1 cellular context compared by ENCODE assay signal in the genomic region with DNA sequence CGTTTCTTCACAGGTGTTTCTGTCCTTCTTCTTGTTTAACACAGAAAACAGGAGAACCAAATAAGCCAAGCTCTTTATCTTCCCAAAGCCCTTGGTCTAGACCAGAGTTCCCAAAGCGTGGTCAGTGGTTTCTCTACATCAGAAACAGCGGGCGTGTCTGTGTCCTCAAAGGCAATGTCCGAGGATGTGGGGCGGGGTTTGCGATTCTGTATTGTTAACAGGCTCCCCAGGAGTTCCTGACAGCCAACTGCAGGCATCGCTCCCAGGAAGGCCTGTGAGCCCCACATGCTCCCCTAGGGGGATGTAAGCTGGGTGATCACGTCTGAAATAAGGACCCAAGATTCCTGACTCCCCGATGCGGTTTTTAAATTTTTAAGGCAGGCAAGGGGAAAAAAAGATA.
TF ChIP-seq lines count a peak whose summit lies in the region.

No MANE protein-coding gene starts in this region.

TF ChIP-seq in GM23338, 12 proteins besides CTCF, POLR2A, EP300 and RAD21:
- TF ChIP-seq CREB1 (CRISPR knock-in tag; IDR thresholded peaks at IDR 0.05; ENCODE audit: low read depth) (no peak), EZH2 (IDR thresholded peaks at IDR 0.05; ENCODE audit: low read depth, unreplicated experiment) (no peak), ZNF331 (CRISPR knock-in tag; IDR thresholded peaks at IDR 0.05; ENCODE audit: low read depth) (no peak)
- TF ChIP-seq, protein P1, sequence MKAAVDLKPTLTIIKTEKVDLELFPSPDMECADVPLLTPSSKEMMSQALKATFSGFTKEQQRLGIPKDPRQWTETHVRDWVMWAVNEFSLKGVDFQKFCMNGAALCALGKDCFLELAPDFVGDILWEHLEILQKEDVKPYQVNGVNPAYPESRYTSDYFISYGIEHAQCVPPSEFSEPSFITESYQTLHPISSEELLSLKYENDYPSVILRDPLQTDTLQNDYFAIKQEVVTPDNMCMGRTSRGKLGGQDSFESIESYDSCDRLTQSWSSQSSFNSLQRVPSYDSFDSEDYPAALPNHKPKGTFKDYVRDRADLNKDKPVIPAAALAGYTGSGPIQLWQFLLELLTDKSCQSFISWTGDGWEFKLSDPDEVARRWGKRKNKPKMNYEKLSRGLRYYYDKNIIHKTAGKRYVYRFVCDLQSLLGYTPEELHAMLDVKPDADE (IDR thresholded peaks at IDR 0.05) = no peak
